Comparison of ENCODE assay signal across 29 cellular contexts in the genomic region with DNA sequence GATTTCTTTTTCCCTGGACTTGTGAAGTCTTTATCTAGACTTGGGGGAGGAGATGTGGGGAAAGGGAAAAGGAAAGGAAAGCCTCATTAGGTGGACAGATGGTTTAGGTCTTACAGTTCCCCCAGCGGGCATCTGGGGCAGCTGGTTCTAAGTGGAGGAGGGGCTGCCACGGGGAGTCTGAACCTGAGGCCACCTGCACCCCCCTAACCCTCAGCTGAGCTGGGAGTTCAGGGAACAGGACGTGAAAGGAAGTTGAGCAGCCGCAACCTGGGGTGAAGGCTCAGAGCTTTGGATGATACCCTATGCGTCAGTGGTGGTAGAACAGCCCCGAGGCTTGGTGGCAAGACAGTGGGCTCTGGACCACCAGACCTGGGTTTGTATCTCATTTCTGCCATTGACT. TPM values are rescaled to one million over a fixed set of nuclear protein-coding genes. Genes with fewer than 3 reads are reported as not detected.
DNase-seq lines count a peak whose midpoint lies in the region; ATAC-seq and TF ChIP-seq lines count a peak whose summit lies in the region.
"Had no signal": no experiment of that assay in that cellular context is flagged by ENCODE, and none has a peak within 500 bp of the region (broad histone marks: within the 10 kb centered on the region; RNA-seq: fewer than 3 reads in every experiment).

No MANE protein-coding gene starts in this region.

- no peaks in the 10 kb centered on the region for H3K36me3 ChIP-seq in WERI-Rb-1
- no peaks in the 10 kb centered on the region for H3K36me3 ChIP-seq in mucosa of descending colon (ENCODE audit: low read depth)
- no peaks in the 10 kb centered on the region for H3K36me3 ChIP-seq in MG63
- H3K36me3 ChIP-seq: cardiac muscle cell, pancreas, right atrium auricular region, suprapubic skin had no signal

- H3K9me3 ChIP-seq in WERI-Rb-1 (ENCODE audit: severe bottlenecking) = peaks cover 2% of the 10 kb centered on the region
- H3K9me3 ChIP-seq in mucosa of descending colon = no peaks in the 10 kb centered on the region
- H3K9me3 ChIP-seq in MG63 = no peaks in the 10 kb centered on the region
- H3K9me3 ChIP-seq: Caco-2, pancreas, right atrium auricular region, suprapubic skin had no signal

- no peak overlapping the region for H3K27ac Mint-ChIP-seq in stimulated activated effector memory CD8-positive, alpha-beta T cell treated with anti-CD3 and anti-CD28 coated beads, Interleukin-12 subunit alpha, Interleukin-12 subunit beta, amount 100 ng/mL, for 72 hours
- H3K27ac Mint-ChIP-seq: activated CD4-positive, alpha-beta T cell treated with anti-CD3 and anti-CD28 coated beads, Interleukin-2, amount 10 ng/mL, durations not matched to agents 7 days and 5 days; nephron progenitor cell had no signal

- intact Hi-C loops in mucosa of descending colon (cut with DNase I, micrococcal nuclease) (no loop called here), Right ventricle myocardium inferior (cut with DNase I) (no loop called here)

- ATAC-seq in mucosa of descending colon (no peak), GM21576 (IDR thresholded peaks at IDR 0.05; ENCODE audit: unreplicated experiment) (no peak), Right ventricle myocardium inferior (no peak)
- ATAC-seq in stimulated activated effector memory CD8-positive, alpha-beta T cell treated with anti-CD3 and anti-CD28 coated beads, Interleukin-12 subunit alpha, Interleukin-12 subunit beta, amount 100 ng/mL, for 72 hours = no peak
- ATAC-seq: activated T-cell treated with anti-CD3 and anti-CD28 coated beads, Interleukin-2, amount 50 U/mL, for 4 hours; HCT116; pancreas had no signal

- DNase-seq in DMS 273 (lab: John Stamatoyannopoulos, UW; ENCODE audit: unreplicated experiment) = peak; percentile 89
- peak; percentile 6 for DNase-seq in NCI-H2171 (lab: John Stamatoyannopoulos, UW)
- peak; percentile 79 for DNase-seq in WERI-Rb-1
- peak in 2 of 3 donors; percentile 23 to 44 for DNase-seq in mucosa of descending colon
- DNase-seq in MG63 = no peak
- DNase-seq in Right ventricle myocardium inferior (ENCODE audit: missing footprints) = no peak
- no peak for DNase-seq in stimulated activated effector memory CD8-positive, alpha-beta T cell treated with anti-CD3 and anti-CD28 coated beads, Interleukin-12 subunit alpha, Interleukin-12 subunit beta, amount 100 ng/mL, for 72 hours (ENCODE audit: low spot score in 2 of 2)
- DNase-seq: activated CD4-positive, alpha-beta T cell treated with anti-CD3 and anti-CD28 coated beads, Interleukin-2, amount 10 ng/mL, durations not matched to agents 7 days and 5 days; activated T-cell treated with anti-CD3 and anti-CD28 coated beads, Interleukin-2, amount 50 U/mL, for 4 hours; amygdala; Caco-2; DND-41; NCI-H2029 treated with DMSO at 0.1 percent for 48 hours; NCI-H345; nephron progenitor cell; PC-9; SIG-M5; stimulated activated CD4-positive, alpha-beta T cell treated with anti-CD3 and anti-CD28 coated beads, Interleukin-2, amount 100 ng/mL, for 48 hours; SW 1271; T-helper 9 cell had no signal

- no peaks in the 10 kb centered on the region for H3K27me3 ChIP-seq in WERI-Rb-1 (ENCODE audit: insufficient read depth, low read depth, severe bottlenecking)
- 0 out of 2 replicates have a peak, but pooled peaks cover 3% of the 10 kb centered on the region for H3K27me3 ChIP-seq in MG63
- H3K27me3 ChIP-seq: cardiac muscle cell, pancreas, right atrium auricular region, suprapubic skin had no signal

- H3K27ac ChIP-seq in WERI-Rb-1 = peak overlapping the region; percentile 60
- H3K27ac ChIP-seq: cardiac muscle cell, coronary artery, pancreas, PC-9, right atrium auricular region, suprapubic skin had no signal

- no peaks in the 10 kb centered on the region for H3K9me3 Mint-ChIP-seq in stimulated activated effector memory CD8-positive, alpha-beta T cell treated with anti-CD3 and anti-CD28 coated beads, Interleukin-12 subunit alpha, Interleukin-12 subunit beta, amount 100 ng/mL, for 72 hours
- H3K9me3 Mint-ChIP-seq: activated CD4-positive, alpha-beta T cell treated with anti-CD3 and anti-CD28 coated beads, Interleukin-2, amount 10 ng/mL, durations not matched to agents 7 days and 5 days; activated T-cell treated with anti-CD3 and anti-CD28 coated beads, Interleukin-2, amount 50 U/mL, for 4 hours had no signal

- H3K4me3 ChIP-seq in WERI-Rb-1 (ENCODE audit: low read depth, low read length) = no peak overlapping the region
- H3K4me3 ChIP-seq in mucosa of descending colon = no peak overlapping the region
- H3K4me3 ChIP-seq in MG63 = no peak overlapping the region
- H3K4me3 ChIP-seq: cardiac muscle cell, coronary artery, lung, pancreas, PC-9, right atrium auricular region, suprapubic skin had no signal

- peaks cover 10% of the 10 kb centered on the region for H3K36me3 Mint-ChIP-seq in stimulated activated effector memory CD8-positive, alpha-beta T cell treated with anti-CD3 and anti-CD28 coated beads, Interleukin-12 subunit alpha, Interleukin-12 subunit beta, amount 100 ng/mL, for 72 hours

- no peak overlapping the region for H3K4me3 Mint-ChIP-seq in stimulated activated effector memory CD8-positive, alpha-beta T cell treated with anti-CD3 and anti-CD28 coated beads, Interleukin-12 subunit alpha, Interleukin-12 subunit beta, amount 100 ng/mL, for 72 hours
- H3K4me3 Mint-ChIP-seq: activated CD4-positive, alpha-beta T cell treated with anti-CD3 and anti-CD28 coated beads, Interleukin-2, amount 10 ng/mL, durations not matched to agents 7 days and 5 days; activated T-cell treated with anti-CD3 and anti-CD28 coated beads, Interleukin-2, amount 50 U/mL, for 4 hours; nephron progenitor cell had no signal

- H3K4me1 ChIP-seq in mucosa of descending colon (ENCODE audit: low read depth) = peaks cover 27% of the 10 kb centered on the region
- H3K4me1 ChIP-seq: pancreas, right atrium auricular region, suprapubic skin had no signal

- H3K4me1 Mint-ChIP-seq in stimulated activated effector memory CD8-positive, alpha-beta T cell treated with anti-CD3 and anti-CD28 coated beads, Interleukin-12 subunit alpha, Interleukin-12 subunit beta, amount 100 ng/mL, for 72 hours = peaks cover 33% of the 10 kb centered on the region

- TF ChIP-seq CTCF in WERI-Rb-1 (IDR thresholded peaks at IDR 0.05; ENCODE audit: low read depth, low read length) (no peak), mucosa of descending colon (IDR thresholded peaks at IDR 0.05) (no peak)

RNA-seq across cellular contexts. Expression of gene ITM2C, which starts 26.8 kb away (rescaled TPM):
- total RNA-seq in mucosa of descending colon (1,000 to 10,000 TPM; 1,048 to 2,192 (median 2,113) TPM), Right ventricle myocardium inferior (29.6 TPM)
- 31.2 and 37.1 TPM in 2 replicates for total RNA-seq in MG63 (2014; rRNA removed; shearing (Covaris generic); ENCODE audit: low replicate concordance)

RNA-seq across cellular contexts. Expression of gene GPR55, which starts 33.5 kb away (rescaled TPM):
- total RNA-seq in mucosa of descending colon = 1 to 10 TPM in 2 of 3 donors, under 1 TPM in 1; 0.99 to 1.1 (median 1.1) TPM
- total RNA-seq in MG63 (2014; rRNA removed; shearing (Covaris generic); ENCODE audit: low replicate concordance) = not detected in 2 replicates
- not detected for total RNA-seq in Right ventricle myocardium inferior
- total RNA-seq: Caco-2, cardiac muscle cell, fibroblast of villous mesenchyme, PC-9, right atrium auricular region had no signal

Comparison
In these comparisons a context has a peak if more than half of its experiments do, and no peak if none do; other contexts are left out.
1. DNase-seq: peak in DMS 273 (single experiment), NCI-H2171 (single experiment), WERI-Rb-1 (single experiment) and mucosa of descending colon (2 of 3); none in MG63 (single experiment), Right ventricle myocardium inferior (single experiment) and stimulated activated effector memory CD8-positive, alpha-beta T cell treated with anti-CD3 and anti-CD28 coated beads, Interleukin-12 subunit alpha, Interleukin-12 subunit beta, amount 100 ng/mL, for 72 hours (0 of 2).
2. RNA of gene ITM2C, which starts 26.8 kb away (total RNA-seq): 1,048 to 2,192 TPM in mucosa of descending colon; 31.2 to 37.1 TPM in MG63 and 29.6 TPM in Right ventricle myocardium inferior (single experiment); every median in the first group is over 10 times any median in the second.